1 cellular context compared by ENCODE assay signal in the genomic region with DNA sequence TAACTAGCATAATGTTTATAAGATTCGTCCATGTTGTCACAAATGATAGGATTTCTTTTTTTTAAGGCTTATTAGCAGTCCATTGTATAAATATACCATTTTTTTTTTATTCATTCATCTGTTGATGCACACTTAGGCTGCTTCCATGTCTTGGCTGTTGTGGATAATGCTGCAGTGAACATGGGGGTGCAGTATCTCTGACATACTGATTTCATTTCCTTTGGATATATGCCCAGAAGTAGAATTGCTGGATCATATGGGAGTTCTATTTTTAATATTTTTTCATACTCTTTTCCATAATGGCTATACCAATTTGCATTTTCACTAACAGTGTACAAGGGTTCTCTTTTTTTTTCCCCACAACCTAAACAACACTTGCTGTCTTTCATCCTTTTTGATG.
TF ChIP-seq lines count a peak whose summit lies in the region.

No MANE protein-coding gene starts in this region.

TF ChIP-seq in SK-N-SH treated with all-trans-retinoic acid at 6 μM for 48 hours, 23 proteins besides CTCF, POLR2A, EP300 and RAD21 (continued from another document):
- TF ChIP-seq, protein P1, sequence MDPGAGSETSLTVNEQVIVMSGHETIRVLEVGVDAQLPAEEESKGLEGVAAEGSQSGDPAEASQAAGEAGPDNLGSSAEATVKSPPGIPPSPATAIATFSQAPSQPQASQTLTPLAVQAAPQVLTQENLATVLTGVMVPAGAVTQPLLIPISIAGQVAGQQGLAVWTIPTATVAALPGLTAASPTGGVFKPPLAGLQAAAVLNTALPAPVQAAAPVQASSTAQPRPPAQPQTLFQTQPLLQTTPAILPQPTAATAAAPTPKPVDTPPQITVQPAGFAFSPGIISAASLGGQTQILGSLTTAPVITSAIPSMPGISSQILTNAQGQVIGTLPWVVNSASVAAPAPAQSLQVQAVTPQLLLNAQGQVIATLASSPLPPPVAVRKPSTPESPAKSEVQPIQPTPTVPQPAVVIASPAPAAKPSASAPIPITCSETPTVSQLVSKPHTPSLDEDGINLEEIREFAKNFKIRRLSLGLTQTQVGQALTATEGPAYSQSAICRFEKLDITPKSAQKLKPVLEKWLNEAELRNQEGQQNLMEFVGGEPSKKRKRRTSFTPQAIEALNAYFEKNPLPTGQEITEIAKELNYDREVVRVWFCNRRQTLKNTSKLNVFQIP (CRISPR knock-in tag; IDR thresholded peaks at IDR 0.05; ENCODE audit: borderline replicate concordance, low read depth): no peak
- no peak for TF ChIP-seq TCF4 (CRISPR knock-in tag; IDR thresholded peaks at IDR 0.05; ENCODE audit: borderline replicate concordance)
- TF ChIP-seq ZNF565 (CRISPR knock-in tag; conservative IDR thresholded peaks at IDR 0.05; ENCODE audit: low read depth): no peak
- TF ChIP-seq ZNF8 (CRISPR knock-in tag; IDR thresholded peaks at IDR 0.05): no peak
- no peak for TF ChIP-seq OSR1 (CRISPR knock-in tag; IDR thresholded peaks at IDR 0.05)
- TF ChIP-seq TOX (CRISPR knock-in tag; IDR thresholded peaks at IDR 0.05; ENCODE audit: borderline replicate concordance): no peak
- TF ChIP-seq, protein P2, sequence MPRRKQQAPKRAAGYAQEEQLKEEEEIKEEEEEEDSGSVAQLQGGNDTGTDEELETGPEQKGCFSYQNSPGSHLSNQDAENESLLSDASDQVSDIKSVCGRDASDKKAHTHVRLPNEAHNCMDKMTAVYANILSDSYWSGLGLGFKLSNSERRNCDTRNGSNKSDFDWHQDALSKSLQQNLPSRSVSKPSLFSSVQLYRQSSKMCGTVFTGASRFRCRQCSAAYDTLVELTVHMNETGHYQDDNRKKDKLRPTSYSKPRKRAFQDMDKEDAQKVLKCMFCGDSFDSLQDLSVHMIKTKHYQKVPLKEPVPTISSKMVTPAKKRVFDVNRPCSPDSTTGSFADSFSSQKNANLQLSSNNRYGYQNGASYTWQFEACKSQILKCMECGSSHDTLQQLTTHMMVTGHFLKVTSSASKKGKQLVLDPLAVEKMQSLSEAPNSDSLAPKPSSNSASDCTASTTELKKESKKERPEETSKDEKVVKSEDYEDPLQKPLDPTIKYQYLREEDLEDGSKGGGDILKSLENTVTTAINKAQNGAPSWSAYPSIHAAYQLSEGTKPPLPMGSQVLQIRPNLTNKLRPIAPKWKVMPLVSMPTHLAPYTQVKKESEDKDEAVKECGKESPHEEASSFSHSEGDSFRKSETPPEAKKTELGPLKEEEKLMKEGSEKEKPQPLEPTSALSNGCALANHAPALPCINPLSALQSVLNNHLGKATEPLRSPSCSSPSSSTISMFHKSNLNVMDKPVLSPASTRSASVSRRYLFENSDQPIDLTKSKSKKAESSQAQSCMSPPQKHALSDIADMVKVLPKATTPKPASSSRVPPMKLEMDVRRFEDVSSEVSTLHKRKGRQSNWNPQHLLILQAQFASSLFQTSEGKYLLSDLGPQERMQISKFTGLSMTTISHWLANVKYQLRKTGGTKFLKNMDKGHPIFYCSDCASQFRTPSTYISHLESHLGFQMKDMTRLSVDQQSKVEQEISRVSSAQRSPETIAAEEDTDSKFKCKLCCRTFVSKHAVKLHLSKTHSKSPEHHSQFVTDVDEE (CRISPR knock-in tag; IDR thresholded peaks at IDR 0.05): no peak
- TF ChIP-seq PPARA (CRISPR knock-in tag; IDR thresholded peaks at IDR 0.05; ENCODE audit: borderline replicate concordance): no peak
- TF ChIP-seq RARB (CRISPR knock-in tag; IDR thresholded peaks at IDR 0.05): no peak
- TF ChIP-seq CSRNP3 (CRISPR knock-in tag; IDR thresholded peaks at IDR 0.05): no peak
